Comparison of ENCODE assay signal across 10 cellular contexts in the genomic region with DNA sequence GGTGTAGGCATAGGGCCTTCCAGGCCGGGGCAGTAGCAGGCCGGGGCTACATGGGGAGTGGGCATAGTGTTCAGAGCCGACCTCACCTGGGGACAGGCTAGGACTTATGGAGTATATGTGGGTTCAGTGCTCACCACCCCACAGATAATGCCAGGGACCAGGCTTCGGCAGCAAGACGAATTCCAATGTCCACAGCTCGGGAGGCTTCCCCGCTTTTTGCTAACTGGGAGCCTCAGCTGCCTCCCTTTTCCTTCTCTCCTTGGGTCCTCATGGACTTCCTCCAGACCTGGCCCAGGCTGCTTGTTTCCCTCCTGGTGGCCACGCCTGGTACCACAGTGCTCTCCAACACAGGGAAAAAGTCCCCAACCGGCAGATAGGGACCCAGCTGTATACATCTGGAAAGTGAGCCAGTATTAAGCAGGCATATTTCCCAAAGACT. TPM values are rescaled to one million over a fixed set of nuclear protein-coding genes. Genes with fewer than 3 reads are reported as not detected.
DNase-seq lines count a peak whose midpoint lies in the region; ATAC-seq and TF ChIP-seq lines count a peak whose summit lies in the region.
"Had no signal": no experiment of that assay in that cellular context is flagged by ENCODE, and none has a peak within 500 bp of the region (broad histone marks: within the 10 kb centered on the region; RNA-seq: fewer than 3 reads in every experiment).

No MANE protein-coding gene starts in this region.

- H2AFZ ChIP-seq in PC-3 (ENCODE audit: low read length), result no peak overlapping the region

- no peak overlapping the region for H3K4me3 Mint-ChIP-seq in activated T-helper 2 cell treated with anti-CD3 and anti-CD28 coated beads, Interferon-gamma antibody, Interleukin-2, Interleukin-4, amounts not matched to agents 10 μg/mL and 5 μg/mL and 100 μg/mL, durations not matched to agents 14 hours and 24 hours and 36 hours (ENCODE audit: low read depth)

- CTCF ChIA-PET in PC-3 (lab: Charles Lee), result no interaction called here

- TF ChIP-seq EP300 in upper lobe of left lung (IDR thresholded peaks at IDR 0.05), result no peak

- no TSS peak for BruUV-seq in PC-3 (replicated peaks; lab: Mats Ljungman, UMichigan)

- no peaks in the 10 kb centered on the region for H3K79me2 ChIP-seq in PC-3 (ENCODE audit: low read length)

- no peak for TF ChIP-seq POLR2A in upper lobe of left lung (IDR thresholded peaks at IDR 0.05)

- no peaks in the 10 kb centered on the region for H3K36me3 ChIP-seq in cardiac muscle cell
- H3K36me3 ChIP-seq in PC-3 (ENCODE audit: low read depth, low read length), result no peaks in the 10 kb centered on the region
- no peaks in the 10 kb centered on the region for H3K36me3 ChIP-seq in upper lobe of left lung

- peak; percentile 44 for TF ChIP-seq CTCF in cardiac muscle cell (IDR thresholded peaks at IDR 0.05; ENCODE audit: low read depth, low read length)
- peak; percentile 38; the same call in 1 of the 2 replicates for TF ChIP-seq CTCF in PC-3 (conservative IDR thresholded peaks at IDR 0.05; ENCODE audit: low read depth, low read length)
- TF ChIP-seq CTCF in fibroblast of pulmonary artery (IDR thresholded peaks at IDR 0.05; ENCODE audit: low read length, missing control alignments), result peak; percentile 44
- peak in 4 of 6 experiments; percentile 22 to 52 (median 23) for TF ChIP-seq CTCF in upper lobe of left lung (IDR thresholded peaks at IDR 0.05)

- no peaks in the 10 kb centered on the region for H3K36me3 Mint-ChIP-seq in activated T-helper 2 cell treated with anti-CD3 and anti-CD28 coated beads, Interferon-gamma antibody, Interleukin-2, Interleukin-4, amounts not matched to agents 10 μg/mL and 5 μg/mL and 100 μg/mL, durations not matched to agents 14 hours and 24 hours and 36 hours (ENCODE audit: low read depth)

- H3K4me2 ChIP-seq in PC-3 (ENCODE audit: low read length), result no peak overlapping the region

- no peak overlapping the region for H3K27ac Mint-ChIP-seq in activated T-helper 2 cell treated with anti-CD3 and anti-CD28 coated beads, Interferon-gamma antibody, Interleukin-2, Interleukin-4, amounts not matched to agents 10 μg/mL and 5 μg/mL and 100 μg/mL, durations not matched to agents 14 hours and 24 hours and 36 hours

- H3F3A ChIP-seq in PC-3 (ENCODE audit: low read length, unreplicated experiment), result no peaks in the 10 kb centered on the region

- no peaks in the 10 kb centered on the region for H3K9me2 ChIP-seq in PC-3 (replicated peaks; ENCODE audit: low read length)

- no peaks in the 10 kb centered on the region for H4K20me1 ChIP-seq in PC-3 (ENCODE audit: low read length)

- H3K4me1 ChIP-seq in cardiac muscle cell (ENCODE audit: low read depth) (no peaks in the 10 kb centered on the region), PC-3 (ENCODE audit: insufficient read depth, low read length) (no peaks in the 10 kb centered on the region), upper lobe of left lung (peaks cover 0 to 4% (median 0%) of the 10 kb centered on the region in 4 donors)

- H3K9ac ChIP-seq in PC-3 (ENCODE audit: low read length), result no peak overlapping the region

- ATAC-seq in left ventricle myocardium superior, result no peak
- 0 out of 2 replicates have a peak, but pooled peaks have one; percentile 33 for ATAC-seq in PC-3
- peak in 1 of 2 donors; percentile 58 for ATAC-seq in upper lobe of left lung (ENCODE audit: low FRiP score in 2 of 2)
- no peak for ATAC-seq in HG02970 (IDR thresholded peaks at IDR 0.05; ENCODE audit: low FRiP score, unreplicated experiment)

- WGBS in upper lobe of left lung, 2 donors, result 77 to 81% methylated on average over 9 of the region's 9 CpGs

- H3K27me3 Mint-ChIP-seq in activated T-helper 2 cell treated with anti-CD3 and anti-CD28 coated beads, Interferon-gamma antibody, Interleukin-2, Interleukin-4, amounts not matched to agents 10 μg/mL and 5 μg/mL and 100 μg/mL, durations not matched to agents 14 hours and 24 hours and 36 hours (ENCODE audit: low read depth), result peaks cover 7% of the 10 kb centered on the region

- intact Hi-C loops in left ventricle myocardium superior (cut with micrococcal nuclease) (no loop called here), PC-3 (cut with micrococcal nuclease) (no loop called here)
- intact Hi-C loops in activated T-helper 2 cell treated with anti-CD3 and anti-CD28 coated beads, Interferon-gamma antibody, Interleukin-2, Interleukin-4, amounts not matched to agents 10 μg/mL and 5 μg/mL and 100 μg/mL, durations not matched to agents 14 hours and 24 hours and 36 hours (cut with micrococcal nuclease), result no loop called here

- H3K27me3 ChIP-seq in cardiac muscle cell (no peaks in the 10 kb centered on the region), PC-3 (ENCODE audit: low read length) (peaks cover 3% of the 10 kb centered on the region; the same call in 1 of the 2 replicates), upper lobe of left lung (no peaks in the 10 kb centered on the region)

- no peak overlapping the region for H3K4me3 ChIP-seq in cardiac muscle cell
- H3K4me3 ChIP-seq in PC-3 (ENCODE audit: low read length), result no peak overlapping the region
- no peak overlapping the region for H3K4me3 ChIP-seq in fibroblast of pulmonary artery (replicated peaks; ENCODE audit: low read depth, low read length)
- H3K4me3 ChIP-seq in upper lobe of left lung, result no peak overlapping the region

- no peaks in the 10 kb centered on the region for H3K4me1 Mint-ChIP-seq in activated T-helper 2 cell treated with anti-CD3 and anti-CD28 coated beads, Interferon-gamma antibody, Interleukin-2, Interleukin-4, amounts not matched to agents 10 μg/mL and 5 μg/mL and 100 μg/mL, durations not matched to agents 14 hours and 24 hours and 36 hours (ENCODE audit: low read depth)

- no peaks in the 10 kb centered on the region for H3K9me3 ChIP-seq in cardiac muscle cell (ENCODE audit: low read depth)
- no peaks in the 10 kb centered on the region for H3K9me3 ChIP-seq in PC-3 (ENCODE audit: low read length)
- H3K9me3 ChIP-seq in upper lobe of left lung, result no peaks in the 10 kb centered on the region

- DNase-seq in cardiac muscle cell (ENCODE audit: low read depth in 1 of 2, low spot score in 1 of 2) (peak; percentile 10 to 14), left ventricle myocardium superior (no peak), PC-3 (peak; percentile 20), fibroblast of pulmonary artery (ENCODE audit: low read depth) (no peak), upper lobe of left lung (no peak)
- DNase-seq in activated T-helper 2 cell treated with anti-CD3 and anti-CD28 coated beads, Interferon-gamma antibody, Interleukin-2, Interleukin-4, amounts not matched to agents 10 μg/mL and 5 μg/mL and 100 μg/mL, durations not matched to agents 14 hours and 24 hours and 36 hours (ENCODE audit: low spot score), result no peak
- DNase-seq in effector CD8-positive, alpha-beta T cell (lab: John Stamatoyannopoulos, UW), result no peak
- DNase-seq: NCI-H1105 treated with DMSO at 0.1 percent for 48 hours; stimulated activated CD4-positive, alpha-beta T cell treated with anti-CD3 and anti-CD28 coated beads, Interleukin-1b, Interleukin-23, amount 100 ng/mL, for 48 hours had no signal

- no peak overlapping the region for H3K27ac ChIP-seq in cardiac muscle cell
- no peak overlapping the region for H3K27ac ChIP-seq in PC-3 (ENCODE audit: low read length)
- no peak overlapping the region for H3K27ac ChIP-seq in upper lobe of left lung

- no peaks in the 10 kb centered on the region for H3K9me3 Mint-ChIP-seq in activated T-helper 2 cell treated with anti-CD3 and anti-CD28 coated beads, Interferon-gamma antibody, Interleukin-2, Interleukin-4, amounts not matched to agents 10 μg/mL and 5 μg/mL and 100 μg/mL, durations not matched to agents 14 hours and 24 hours and 36 hours

- POLR2A ChIA-PET in PC-3 (lab: Charles Lee; ENCODE audit: unreplicated experiment), result no interaction called here

RNA-seq across cellular contexts. Expression of a gene that starts 20.1 kb away (rescaled TPM):
- total RNA-seq in cardiac muscle cell (10.5 and 11.6 TPM in 2 replicates), left ventricle myocardium superior (7.9 TPM), PC-3 (2014; rRNA removed) (10.4 and 12.9 TPM in 2 replicates), upper lobe of left lung (10 to 100 TPM; 15.0 to 44.0 (median 19.8) TPM)
- polyA plus RNA-seq in cardiac muscle cell, result 5.6 and 8.4 TPM in 2 replicates
- 5.3 and 6.9 TPM in 2 replicates for total RNA-seq in activated T-helper 2 cell treated with anti-CD3 and anti-CD28 coated beads, Interferon-gamma antibody, Interleukin-2, Interleukin-4, amounts not matched to agents 10 μg/mL and 5 μg/mL and 100 μg/mL, durations not matched to agents 14 hours and 24 hours and 36 hours

RNA-seq across cellular contexts. Expression of a gene that starts 47.3 kb away (rescaled TPM):
- total RNA-seq in cardiac muscle cell (not detected in 2 replicates), left ventricle myocardium superior (not detected), PC-3 (2014; rRNA removed) (not detected in 2 replicates), upper lobe of left lung (under 1 TPM in 3 of 6 donors, not detected in 3; 0.10 to 0.61 (median 0.14) TPM)
- polyA plus RNA-seq in cardiac muscle cell, result not detected in 2 replicates
- not detected in 2 replicates for total RNA-seq in activated T-helper 2 cell treated with anti-CD3 and anti-CD28 coated beads, Interferon-gamma antibody, Interleukin-2, Interleukin-4, amounts not matched to agents 10 μg/mL and 5 μg/mL and 100 μg/mL, durations not matched to agents 14 hours and 24 hours and 36 hours

RNA-seq across cellular contexts. Expression of a gene that starts 54.6 kb away (rescaled TPM):
- total RNA-seq in cardiac muscle cell (11.5 and 13.4 TPM in 2 replicates), left ventricle myocardium superior (4.2 TPM), PC-3 (2014; rRNA removed) (6.7 and 8.4 TPM in 2 replicates), upper lobe of left lung (10 to 100 TPM; 10.3 to 33.5 (median 13.9) TPM)
- polyA plus RNA-seq in cardiac muscle cell, result 5.5 and 8.9 TPM in 2 replicates
- total RNA-seq in activated T-helper 2 cell treated with anti-CD3 and anti-CD28 coated beads, Interferon-gamma antibody, Interleukin-2, Interleukin-4, amounts not matched to agents 10 μg/mL and 5 μg/mL and 100 μg/mL, durations not matched to agents 14 hours and 24 hours and 36 hours, result 35.0 and 35.9 TPM in 2 replicates

RNA-seq across cellular contexts. Expression of a gene that starts 56.0 kb away (rescaled TPM):
- total RNA-seq in cardiac muscle cell, result 4.3 and 5.2 TPM in 2 replicates
- 3.4 and 5.6 TPM in 2 replicates for polyA plus RNA-seq in cardiac muscle cell
- total RNA-seq in left ventricle myocardium superior, result 38.1 TPM
- total RNA-seq in PC-3 (2014; rRNA removed), result not detected in 2 replicates
- 1 to 10 TPM in 4 of 6 donors, under 1 TPM in 1, not detected in 1; 0.67 to 6.4 (median 2.3) TPM for total RNA-seq in upper lobe of left lung
- total RNA-seq in activated T-helper 2 cell treated with anti-CD3 and anti-CD28 coated beads, Interferon-gamma antibody, Interleukin-2, Interleukin-4, amounts not matched to agents 10 μg/mL and 5 μg/mL and 100 μg/mL, durations not matched to agents 14 hours and 24 hours and 36 hours, result 0.23 and 0.50 TPM in 2 replicates

Comparison
In these comparisons a context has a peak if more than half of its experiments do, and no peak if none do; other contexts are left out.
1. DNase-seq: peak in cardiac muscle cell (2 of 2) and PC-3 (single experiment); none in left ventricle myocardium superior (single experiment), fibroblast of pulmonary artery (single experiment), upper lobe of left lung (0 of 2), activated T-helper 2 cell treated with anti-CD3 and anti-CD28 coated beads, Interferon-gamma antibody, Interleukin-2, Interleukin-4, amounts not matched to agents 10 μg/mL and 5 μg/mL and 100 μg/mL, durations not matched to agents 14 hours and 24 hours and 36 hours (single experiment) and effector CD8-positive, alpha-beta T cell (single experiment).
2. Peak in every context shown above with its lines, with median percentiles within 50 percentile points of each other: CTCF ChIP-seq.